In genomic region chr19:5960005-5961001, GRCh38 we compare ENCODE assay signal across 9 cellular contexts. TPM values are rescaled to one million over a fixed set of nuclear protein-coding genes. Genes with fewer than 3 reads are reported as not detected.
DNase-seq lines count a peak whose midpoint lies in the region; ATAC-seq and TF ChIP-seq lines count a peak whose summit lies in the region.
"Had no signal": no experiment of that assay in that cellular context is flagged by ENCODE, and none has a peak within 500 bp of the region (broad histone marks: within the 10 kb centered on the region; RNA-seq: fewer than 3 reads in every experiment).

No MANE protein-coding gene starts in this region.

- TF ChIP-seq EP300 in gastroesophageal sphincter (IDR thresholded peaks at IDR 0.05), result no peak

- no peak for TF ChIP-seq POLR2A in gastroesophageal sphincter (IDR thresholded peaks at IDR 0.05)

- TF ChIP-seq CTCF in RWPE1 (conservative IDR thresholded peaks at IDR 0.05; ENCODE audit: low read depth), result no peak
- no peak for TF ChIP-seq CTCF in gastroesophageal sphincter (IDR thresholded peaks at IDR 0.05)

- no peaks in the 10 kb centered on the region for H3K9me3 ChIP-seq in gastroesophageal sphincter

- peaks cover 0 to 100% (median 61%) of the 10 kb centered on the region in 3 donors for H3K4me1 ChIP-seq in gastroesophageal sphincter

- H3K36me3 ChIP-seq in H7 (replicated peaks; ENCODE audit: control insufficient read depth, insufficient read depth, low read length) (no peaks in the 10 kb centered on the region), gastroesophageal sphincter (peaks cover 0 to 4% of the 10 kb centered on the region in 2 donors)

- CTCF ChIA-PET in RWPE1 (lab: Yijun Ruan, JAX), result interaction anchor here (0.8 to 1.0 kb wide), 2 partner anchors 8 to 9 kb away, joined by 3 read pairs; no protein-coding TSS in a partner anchor

- ATAC-seq in gastroesophageal sphincter (peak; percentile 31), HG03095 (IDR thresholded peaks at IDR 0.05; ENCODE audit: unreplicated experiment) (no peak), GM18909 (IDR thresholded peaks at IDR 0.05; ENCODE audit: poor library complexity, unreplicated experiment) (no peak)
- ATAC-seq: HCT116 had no signal

- H3K27me3 ChIP-seq in H7 (ENCODE audit: control insufficient read depth, insufficient read depth, low read length) (no peaks in the 10 kb centered on the region), gastroesophageal sphincter (no peaks in the 10 kb centered on the region)

- H3K4me3 ChIP-seq in H7 (ENCODE audit: insufficient read depth, low read depth, low read length) (no peak overlapping the region), gastroesophageal sphincter (no peak overlapping the region)

- POLR2A ChIA-PET in RWPE1 (lab: Yijun Ruan, JAX; ENCODE audit: low non-redundant PET), result interaction anchor here (0.6 kb wide), 1 partner anchor 504 kb away, joined by 3 read pairs; the partner anchor contains the start of gene CRB3

- H3K27ac ChIP-seq in RWPE1 (peak overlapping the region; percentile 29), gastroesophageal sphincter (peak overlapping the region in 3 of 4 donors; percentile 83 to 89 (median 84))

- 23 to 64% methylated on average over 4 to 8 of the region's 18 CpGs for WGBS in gastroesophageal sphincter (ENCODE audit: low coverage in 1 of 2), 2 donors

- peak; percentile 41 for DNase-seq in H7
- DNase-seq in RWPE1 (ENCODE audit: low spot score), result no peak
- DNase-seq in retina, result peak; percentile 75
- no peak for DNase-seq in GDM1 (lab: John Stamatoyannopoulos, UW)
- no peak for DNase-seq in SKM-1 treated with dmso at 0.1 percent for 144 hours (lab: John Stamatoyannopoulos, UW; ENCODE audit: unreplicated experiment)

RNA-seq across cellular contexts. Expression of gene RANBP3, which starts 17.6 kb away (rescaled TPM):
- 73.7 and 79.7 TPM in 2 replicates for total RNA-seq in H7 (2014; rRNA removed; shearing (Covaris generic))
- total RNA-seq in gastroesophageal sphincter, result 100 to 1,000 TPM in 2 of 4 donors, 10 to 100 TPM in 2; 87.0 to 125 (median 104) TPM

RNA-seq across cellular contexts. Expression of gene CAPS, which starts 46.2 kb away (rescaled TPM):
- total RNA-seq in H7 (2014; rRNA removed; shearing (Covaris generic)), result 2.2 and 2.7 TPM in 2 replicates
- total RNA-seq in gastroesophageal sphincter, result 10 to 100 TPM in 3 of 4 donors, 1 to 10 TPM in 1; 10.0 to 19.6 (median 15.2) TPM

RNA-seq across cellular contexts. Expression of gene VMAC, which starts 55.6 kb away (rescaled TPM):
- 2.1 and 3.5 TPM in 2 replicates for total RNA-seq in H7 (2014; rRNA removed; shearing (Covaris generic))
- 1 to 10 TPM; 5.0 to 9.3 (median 8.0) TPM for total RNA-seq in gastroesophageal sphincter

RNA-seq across cellular contexts. Expression of gene NDUFA11, which starts 56.7 kb away (rescaled TPM):
- total RNA-seq in H7 (2014; rRNA removed; shearing (Covaris generic)), result 181 and 244 TPM in 2 replicates
- total RNA-seq in gastroesophageal sphincter, result 100 to 1,000 TPM; 244 to 299 (median 265) TPM

Comparison
In these comparisons a context has a peak if more than half of its experiments do, and no peak if none do; other contexts are left out.
1. DNase-seq: peak in H7 (single experiment) and retina (single experiment); none in RWPE1 (single experiment), GDM1 (single experiment) and SKM-1 treated with dmso at 0.1 percent for 144 hours (single experiment).